17 cellular contexts compared by ENCODE assay signal in genomic region chr6:137363805-137364138, GRCh38.
DNase-seq lines count a peak whose midpoint lies in the region; ATAC-seq and TF ChIP-seq lines count a peak whose summit lies in the region.
"Had no signal": no experiment of that assay in that cellular context is flagged by ENCODE, and none has a peak within 500 bp of the region (broad histone marks: within the 10 kb centered on the region; RNA-seq: fewer than 3 reads in every experiment).

No MANE protein-coding gene starts in this region.

- no peaks in the 10 kb centered on the region for H3F3A ChIP-seq in GM23248 (ENCODE audit: insufficient read depth)

- H3K27me3 Mint-ChIP-seq in CD4-positive, CD25-positive, alpha-beta regulatory T cell = peaks cover 5% of the 10 kb centered on the region
- peaks cover 2% of the 10 kb centered on the region for H3K27me3 Mint-ChIP-seq in activated CD8-positive, alpha-beta T cell treated with anti-CD3 and anti-CD28 coated beads, Interleukin-2, amount 10 ng/mL, durations not matched to agents 7 days and 5 days (ENCODE audit: low read depth)
- no peaks in the 10 kb centered on the region for H3K27me3 Mint-ChIP-seq in glutamatergic neuron (ENCODE audit: unreplicated experiment)
- H3K27me3 Mint-ChIP-seq: dendritic cell treated with granulocyte-macrophage colony-stimulating factor and Interleukin-4, amounts not matched to agents 40 ng/mL and 50 ng/mL, for 4 days; stimulated activated memory B cell treated with anti-CD40 and anti-IgM and Interleukin-4, amounts not matched to agents 10 μg/mL and 1 μg/mL and 100 μg/mL, for 72 hours had no signal

- POLR2A ChIA-PET in activated CD8-positive, alpha-beta T cell treated with anti-CD3 and anti-CD28 coated beads, Interleukin-2, amount 10 ng/mL, durations not matched to agents 7 days and 5 days (lab: Charles Lee) = no interaction called here

- no peaks in the 10 kb centered on the region for H3K9me2 ChIP-seq in GM23248 (ENCODE audit: insufficient read depth)

- CTCF ChIA-PET in activated CD8-positive, alpha-beta T cell treated with anti-CD3 and anti-CD28 coated beads, Interleukin-2, amount 10 ng/mL, durations not matched to agents 7 days and 5 days (lab: Charles Lee) = interaction anchor here (0.7 to 1.2 kb wide), 3 partner anchors 16 to 224 kb away, joined by 3 read pairs; no protein-coding TSS in a partner anchor

- ATAC-seq in CD4-positive, CD25-positive, alpha-beta regulatory T cell (ENCODE audit: low read depth in 2 of 2) = peak; percentile 61 to 66
- ATAC-seq in activated CD8-positive, alpha-beta T cell treated with anti-CD3 and anti-CD28 coated beads, Interleukin-2, amount 10 ng/mL, durations not matched to agents 7 days and 5 days = peak; percentile 44
- no peak for ATAC-seq in heart right ventricle
- ATAC-seq: gastroesophageal sphincter; HCT116; lower lobe of right lung; stimulated activated memory B cell treated with anti-CD40 and anti-IgM and Interleukin-4, amounts not matched to agents 10 μg/mL and 1 μg/mL and 100 μg/mL, for 72 hours had no signal

- no peak for TF ChIP-seq POLR2A in suprapubic skin (IDR thresholded peaks at IDR 0.05)

- intact Hi-C loops in heart right ventricle (cut with DNase I) = no loop called here

- H3K9me3 Mint-ChIP-seq in CD4-positive, CD25-positive, alpha-beta regulatory T cell = peaks cover 0 to 4% (median 0%) of the 10 kb centered on the region in 7 donors
- H3K9me3 Mint-ChIP-seq in activated CD8-positive, alpha-beta T cell treated with anti-CD3 and anti-CD28 coated beads, Interleukin-2, amount 10 ng/mL, durations not matched to agents 7 days and 5 days (ENCODE audit: insufficient read depth) = peaks cover 3% of the 10 kb centered on the region
- peaks cover 1% of the 10 kb centered on the region for H3K9me3 Mint-ChIP-seq in glutamatergic neuron (ENCODE audit: unreplicated experiment)
- H3K9me3 Mint-ChIP-seq: dendritic cell treated with granulocyte-macrophage colony-stimulating factor and Interleukin-4, amounts not matched to agents 40 ng/mL and 50 ng/mL, for 4 days; stimulated activated memory B cell treated with anti-CD40 and anti-IgM and Interleukin-4, amounts not matched to agents 10 μg/mL and 1 μg/mL and 100 μg/mL, for 72 hours had no signal

- H3K4me3 Mint-ChIP-seq in CD4-positive, CD25-positive, alpha-beta regulatory T cell = peak overlapping the region; percentile 35 to 62 (median 56)
- no peak overlapping the region for H3K4me3 Mint-ChIP-seq in activated CD8-positive, alpha-beta T cell treated with anti-CD3 and anti-CD28 coated beads, Interleukin-2, amount 10 ng/mL, durations not matched to agents 7 days and 5 days
- H3K4me3 Mint-ChIP-seq in glutamatergic neuron (ENCODE audit: unreplicated experiment) = no peak overlapping the region
- H3K4me3 Mint-ChIP-seq: dendritic cell treated with granulocyte-macrophage colony-stimulating factor and Interleukin-4, amounts not matched to agents 40 ng/mL and 50 ng/mL, for 4 days; stimulated activated memory B cell treated with anti-CD40 and anti-IgM and Interleukin-4, amounts not matched to agents 10 μg/mL and 1 μg/mL and 100 μg/mL, for 72 hours had no signal

- no peaks in the 10 kb centered on the region for H3K36me3 Mint-ChIP-seq in CD4-positive, CD25-positive, alpha-beta regulatory T cell
- no peaks in the 10 kb centered on the region for H3K36me3 Mint-ChIP-seq in activated CD8-positive, alpha-beta T cell treated with anti-CD3 and anti-CD28 coated beads, Interleukin-2, amount 10 ng/mL, durations not matched to agents 7 days and 5 days (ENCODE audit: low read depth)
- H3K36me3 Mint-ChIP-seq in glutamatergic neuron (ENCODE audit: unreplicated experiment) = no peaks in the 10 kb centered on the region
- H3K36me3 Mint-ChIP-seq: stimulated activated memory B cell treated with anti-CD40 and anti-IgM and Interleukin-4, amounts not matched to agents 10 μg/mL and 1 μg/mL and 100 μg/mL, for 72 hours had no signal

- no peak for TF ChIP-seq CTCF in glutamatergic neuron (IDR thresholded peaks at IDR 0.05; ENCODE audit: partially characterized antibody, unreplicated experiment)
- no peak for TF ChIP-seq CTCF in heart right ventricle (IDR thresholded peaks at IDR 0.05)
- no peak for TF ChIP-seq CTCF in suprapubic skin (IDR thresholded peaks at IDR 0.05)

- no peak overlapping the region for H3K9ac ChIP-seq in GM23248

- H3K27ac Mint-ChIP-seq in CD4-positive, CD25-positive, alpha-beta regulatory T cell = peak overlapping the region in 1 of 3 donors; percentile 30
- no peak overlapping the region for H3K27ac Mint-ChIP-seq in activated CD8-positive, alpha-beta T cell treated with anti-CD3 and anti-CD28 coated beads, Interleukin-2, amount 10 ng/mL, durations not matched to agents 7 days and 5 days
- H3K27ac Mint-ChIP-seq in glutamatergic neuron (ENCODE audit: unreplicated experiment) = peak overlapping the region; percentile 46
- H3K27ac Mint-ChIP-seq: dendritic cell treated with granulocyte-macrophage colony-stimulating factor and Interleukin-4, amounts not matched to agents 40 ng/mL and 50 ng/mL, for 4 days; stimulated activated memory B cell treated with anti-CD40 and anti-IgM and Interleukin-4, amounts not matched to agents 10 μg/mL and 1 μg/mL and 100 μg/mL, for 72 hours had no signal

- WGBS in GM23248 (ENCODE audit: low coverage in 1 of 2, low lambda C conversion rate in 2 of 2, missing lambda C conversion rate in 2 of 2), 2 experiments = 72 to 77% methylated on average over 5 of the region's 5 CpGs
- 94 to 95% methylated on average over 5 of the region's 5 CpGs for WGBS in heart right ventricle, 2 donors
- WGBS in suprapubic skin = 91% methylated on average over 5 of the region's 5 CpGs

- H4K20me1 ChIP-seq in GM23248 (ENCODE audit: insufficient read depth) = no peaks in the 10 kb centered on the region

- no peak overlapping the region for H2AFZ ChIP-seq in GM23248

- H3K4me3 ChIP-seq in CD4-positive, CD25-positive, alpha-beta regulatory T cell (ENCODE audit: low read depth, low read length) = peak overlapping the region; percentile 33
- H3K4me3 ChIP-seq in GM23248 = no peak overlapping the region
- no peak overlapping the region for H3K4me3 ChIP-seq in heart right ventricle
- no peak overlapping the region for H3K4me3 ChIP-seq in suprapubic skin
- H3K4me3 ChIP-seq: gastroesophageal sphincter, lower lobe of right lung, Peyer's patch had no signal

- H3K4me1 Mint-ChIP-seq in CD4-positive, CD25-positive, alpha-beta regulatory T cell = peaks cover 21 to 40% (median 28%) of the 10 kb centered on the region in 4 donors
- peaks cover 19% of the 10 kb centered on the region for H3K4me1 Mint-ChIP-seq in activated CD8-positive, alpha-beta T cell treated with anti-CD3 and anti-CD28 coated beads, Interleukin-2, amount 10 ng/mL, durations not matched to agents 7 days and 5 days (ENCODE audit: low read depth)
- H3K4me1 Mint-ChIP-seq in glutamatergic neuron (ENCODE audit: low read depth, unreplicated experiment) = peaks cover 36% of the 10 kb centered on the region
- H3K4me1 Mint-ChIP-seq: stimulated activated memory B cell treated with anti-CD40 and anti-IgM and Interleukin-4, amounts not matched to agents 10 μg/mL and 1 μg/mL and 100 μg/mL, for 72 hours had no signal

- in situ Hi-C loops in GM23248 (cut with MboI) = no loop called here

- no peaks in the 10 kb centered on the region for H3K79me2 ChIP-seq in GM23248 (ENCODE audit: insufficient read depth)

- DNase-seq in CD4-positive, CD25-positive, alpha-beta regulatory T cell = peak in 2 of 3 donors; percentile 58 to 75
- DNase-seq in GM23248 (peak; percentile 28), glutamatergic neuron (no peak), heart right ventricle (no peak), amygdala (lab: John Stamatoyannopoulos, UW) (no peak), suprapubic skin (ENCODE audit: low spot score in 2 of 2) (no peak), HPDE6-E6E7 (ENCODE audit: extremely low spot score) (no peak)
- DNase-seq in activated CD8-positive, alpha-beta T cell treated with anti-CD3 and anti-CD28 coated beads, Interleukin-2, amount 10 ng/mL, durations not matched to agents 7 days and 5 days = no peak
- DNase-seq: activated gamma-delta T cell treated with Interleukin-2 at 50 U/mL for 16 hours, Karpas-422, lower lobe of right lung, NCI-H345, Peyer's patch had no signal

- H3K9me3 ChIP-seq in CD4-positive, CD25-positive, alpha-beta regulatory T cell (ENCODE audit: control insufficient read depth in 2 of 2, low read length in 2 of 2) = no peaks in the 10 kb centered on the region
- no peaks in the 10 kb centered on the region for H3K9me3 ChIP-seq in GM23248 (ENCODE audit: low read depth)
- H3K9me3 ChIP-seq in heart right ventricle = no peaks in the 10 kb centered on the region
- H3K9me3 ChIP-seq in suprapubic skin = no peaks in the 10 kb centered on the region
- H3K9me3 ChIP-seq: gastroesophageal sphincter, lower lobe of right lung, Peyer's patch had no signal

- no peak overlapping the region for H3K27ac ChIP-seq in CD4-positive, CD25-positive, alpha-beta regulatory T cell (ENCODE audit: insufficient read depth, low read length, poor library complexity, severe bottlenecking)
- H3K27ac ChIP-seq in GM23248 (no peak overlapping the region), heart right ventricle (no peak overlapping the region), suprapubic skin (no peak overlapping the region)
- H3K27ac ChIP-seq: gastroesophageal sphincter, lower lobe of right lung, Peyer's patch had no signal

- TF ChIP-seq EP300 in suprapubic skin (IDR thresholded peaks at IDR 0.05) = no peak

- H3K4me1 ChIP-seq in CD4-positive, CD25-positive, alpha-beta regulatory T cell (ENCODE audit: control insufficient read depth, insufficient read depth, low read length, poor library complexity, severe bottlenecking) = peaks cover 18% of the 10 kb centered on the region
- H3K4me1 ChIP-seq in GM23248 (ENCODE audit: insufficient read depth) (no peaks in the 10 kb centered on the region), heart right ventricle (no peaks in the 10 kb centered on the region), suprapubic skin (no peaks in the 10 kb centered on the region)
- H3K4me1 ChIP-seq: gastroesophageal sphincter, lower lobe of right lung, Peyer's patch had no signal

- no peaks in the 10 kb centered on the region for H3K36me3 ChIP-seq in CD4-positive, CD25-positive, alpha-beta regulatory T cell (ENCODE audit: control insufficient read depth, insufficient read depth, low read length)
- no peaks in the 10 kb centered on the region for H3K36me3 ChIP-seq in GM23248 (ENCODE audit: low read depth)
- no peaks in the 10 kb centered on the region for H3K36me3 ChIP-seq in heart right ventricle
- no peaks in the 10 kb centered on the region for H3K36me3 ChIP-seq in suprapubic skin
- H3K36me3 ChIP-seq: gastroesophageal sphincter, lower lobe of right lung, Peyer's patch had no signal

- no peaks in the 10 kb centered on the region for H3K27me3 ChIP-seq in CD4-positive, CD25-positive, alpha-beta regulatory T cell (ENCODE audit: control insufficient read depth, insufficient read depth, low read length)
- no peaks in the 10 kb centered on the region for H3K27me3 ChIP-seq in GM23248 (replicated peaks; ENCODE audit: insufficient read depth)
- H3K27me3 ChIP-seq in heart right ventricle = peaks cover 0 to 11% (median 0%) of the 10 kb centered on the region in 7 donors
- H3K27me3 ChIP-seq in suprapubic skin = no peaks in the 10 kb centered on the region
- H3K27me3 ChIP-seq: Peyer's patch had no signal

- no peak overlapping the region for H3K4me2 ChIP-seq in GM23248 (ENCODE audit: unreplicated experiment)

Comparison
In these comparisons a context has a peak if more than half of its experiments do, and no peak if none do; other contexts are left out.
1. ATAC-seq: peak in CD4-positive, CD25-positive, alpha-beta regulatory T cell (2 of 2) and activated CD8-positive, alpha-beta T cell treated with anti-CD3 and anti-CD28 coated beads, Interleukin-2, amount 10 ng/mL, durations not matched to agents 7 days and 5 days (single experiment); none in heart right ventricle (0 of 8).
2. DNase-seq: peak in CD4-positive, CD25-positive, alpha-beta regulatory T cell (2 of 3) and GM23248 (single experiment); none in activated CD8-positive, alpha-beta T cell treated with anti-CD3 and anti-CD28 coated beads, Interleukin-2, amount 10 ng/mL, durations not matched to agents 7 days and 5 days (single experiment), glutamatergic neuron (single experiment), heart right ventricle (0 of 2), amygdala (0 of 56), suprapubic skin (0 of 2) and HPDE6-E6E7 (single experiment).
3. H3K4me3 Mint-ChIP-seq: peak in CD4-positive, CD25-positive, alpha-beta regulatory T cell (4 of 4); none in activated CD8-positive, alpha-beta T cell treated with anti-CD3 and anti-CD28 coated beads, Interleukin-2, amount 10 ng/mL, durations not matched to agents 7 days and 5 days (single experiment) and glutamatergic neuron (single experiment).